ENCODE assay signal across 1 cellular context in genomic region chr12:42076976-42077375, GRCh38.
TF ChIP-seq lines count a peak whose summit lies in the region.

No MANE protein-coding gene starts in this region.

TF ChIP-seq in K562, 482 proteins besides CTCF, POLR2A, EP300 and RAD21 (continued from another document):
- TF ChIP-seq ZNF280A (IDR thresholded peaks at IDR 0.05; ENCODE audit: low read depth, partially characterized antibody) (no peak), CREB3L1 (IDR thresholded peaks at IDR 0.05; ENCODE audit: borderline replicate concordance, low read depth) (no peak), NRF1 (conservative IDR thresholded peaks at IDR 0.05 in 1 of 2, IDR thresholded peaks at IDR 0.05 in 1 of 2) (no peak), TRIM24 (IDR thresholded peaks at IDR 0.05) (peak; percentile 67 to 78), POLR2G (IDR thresholded peaks at IDR 0.05; ENCODE audit: low read depth, low read length) (no peak), TAL1 (IDR thresholded peaks at IDR 0.05) (peak; percentile 90), ZFP30 (CRISPR knock-in tag; IDR thresholded peaks at IDR 0.05; ENCODE audit: borderline replicate concordance) (no peak), PML (IDR thresholded peaks at IDR 0.05; ENCODE audit: low read length) (peak; percentile 77), ZZZ3 (IDR thresholded peaks at IDR 0.05) (no peak), TCF3 (CRISPR knock-in tag; IDR thresholded peaks at IDR 0.05) (peak; percentile 92), ZNF511 (CRISPR knock-in tag; IDR thresholded peaks at IDR 0.05) (no peak), CGGBP1 (CRISPR knock-in tag; IDR thresholded peaks at IDR 0.05) (no peak), PREB (CRISPR knock-in tag; IDR thresholded peaks at IDR 0.05) (no peak), STAT5A (IDR thresholded peaks at IDR 0.05; ENCODE audit: borderline replicate concordance, low read length) (peak; percentile 65), C11orf30 (IDR thresholded peaks at IDR 0.05; ENCODE audit: low read depth) (no peak), RBBP5 (IDR thresholded peaks at IDR 0.05; ENCODE audit: borderline replicate concordance, insufficient read depth, low read length, poor library complexity, severe bottlenecking) (no peak), ZNF561 (CRISPR knock-in tag; conservative IDR thresholded peaks at IDR 0.05) (no peak), DPF2 (IDR thresholded peaks at IDR 0.05) (peak; percentile 80), ZNF785 (CRISPR knock-in tag; IDR thresholded peaks at IDR 0.05) (no peak), PHTF2 (CRISPR knock-in tag; IDR thresholded peaks at IDR 0.05) (no peak), BRD4 (IDR thresholded peaks at IDR 0.05) (no peak), HINFP (tag; conservative IDR thresholded peaks at IDR 0.05; ENCODE audit: low read depth) (no peak), KLF10 (CRISPR knock-in tag; IDR thresholded peaks at IDR 0.05) (no peak), SOX6 (IDR thresholded peaks at IDR 0.05) (peak; percentile 76), RAD51 (IDR thresholded peaks at IDR 0.05; ENCODE audit: borderline replicate concordance, low read depth) (peak; percentile 40; the same call in 1 of the 2 replicates), FOXM1 (IDR thresholded peaks at IDR 0.05; ENCODE audit: low read depth) (peak; percentile 54; the same call in 1 of the 2 replicates), FOXM1 (CRISPR knock-in tag; IDR thresholded peaks at IDR 0.05; ENCODE audit: low read depth) (no peak), KLF16 (IDR thresholded peaks at IDR 0.05) (peak; percentile 67; the same call in 1 of the 2 replicates), LARP7 (IDR thresholded peaks at IDR 0.05) (no peak), ZNF384 (IDR thresholded peaks at IDR 0.05; ENCODE audit: low read depth, low read length) (no peak), MTA2 (IDR thresholded peaks at IDR 0.05; ENCODE audit: low read depth) (peak; percentile 88), ZNF165 (CRISPR knock-in tag; IDR thresholded peaks at IDR 0.05; ENCODE audit: borderline replicate concordance) (no peak), CTCFL (IDR thresholded peaks at IDR 0.05; ENCODE audit: borderline replicate concordance, insufficient read depth, low read depth, low read length, poor library complexity, severe bottlenecking) (no peak), KDM1A (IDR thresholded peaks at IDR 0.05) (peak in 1 of 2 experiments; percentile 20; a peak in 1 of 4 replicates), TAF9B (IDR thresholded peaks at IDR 0.05; ENCODE audit: partially characterized antibody) (no peak), SMAD4 (CRISPR knock-in tag; conservative IDR thresholded peaks at IDR 0.05) (peak; percentile 61; the same call in 1 of the 2 replicates), ZNF146 (CRISPR knock-in tag; IDR thresholded peaks at IDR 0.05; ENCODE audit: unreplicated experiment) (no peak), MYC (IDR thresholded peaks at IDR 0.05; ENCODE audit: low read depth, low read length) (no peak), MYC (CRISPR knock-in tag; IDR thresholded peaks at IDR 0.05; ENCODE audit: borderline replicate concordance, low read depth) (no peak), MIER1 (IDR thresholded peaks at IDR 0.05; ENCODE audit: low read depth) (no peak), ZNF79 (CRISPR knock-in tag; IDR thresholded peaks at IDR 0.05; ENCODE audit: low read depth) (no peak), MITF (IDR thresholded peaks at IDR 0.05) (no peak), ARHGAP35 (IDR thresholded peaks at IDR 0.05; ENCODE audit: partially characterized antibody) (no peak), MEF2A (IDR thresholded peaks at IDR 0.05; ENCODE audit: control insufficient read depth, low read depth, low read length) (no peak), ZEB2 (IDR thresholded peaks at IDR 0.05) (no peak), SREBF2 (CRISPR knock-in tag; IDR thresholded peaks at IDR 0.05) (no peak), MNT (conservative IDR thresholded peaks at IDR 0.05) (no peak), FOS (IDR thresholded peaks at IDR 0.05; ENCODE audit: extremely low read depth, insufficient read length) (no peak), GATA2 (CRISPR knock-in tag; IDR thresholded peaks at IDR 0.05) (peak; percentile 80), ZC3H4 (CRISPR knock-in tag; IDR thresholded peaks at IDR 0.05; ENCODE audit: borderline replicate concordance) (no peak), SLC30A9 (CRISPR knock-in tag; IDR thresholded peaks at IDR 0.05) (no peak), BDP1 (IDR thresholded peaks at IDR 0.05; ENCODE audit: insufficient read depth, insufficient read length) (no peak), FOXP1 (CRISPR knock-in tag; IDR thresholded peaks at IDR 0.05) (no peak), MXD1 (CRISPR knock-in tag; IDR thresholded peaks at IDR 0.05; ENCODE audit: borderline replicate concordance, poor library complexity, severe bottlenecking) (no peak), MTA1 (IDR thresholded peaks at IDR 0.05; ENCODE audit: borderline replicate concordance) (no peak), POU5F1 (IDR thresholded peaks at IDR 0.05; ENCODE audit: borderline replicate concordance, low read depth, low read length, partially characterized antibody) (no peak), ZNF224 (CRISPR knock-in tag; IDR thresholded peaks at IDR 0.05) (no peak), ARID1B (IDR thresholded peaks at IDR 0.05) (peak; percentile 90), ZNF639 (CRISPR knock-in tag; conservative IDR thresholded peaks at IDR 0.05 in 1 of 2, IDR thresholded peaks at IDR 0.05 in 1 of 2) (no peak), ELF4 (CRISPR knock-in tag; IDR thresholded peaks at IDR 0.05) (0 out of 2 replicates have a peak, but pooled peaks have one; percentile 51), RBFOX2 (IDR thresholded peaks at IDR 0.05; ENCODE audit: low read depth, low read length) (no peak)
TF ChIP-seq in K562: peak in this region for 35.
